ENCODE assay signal across 25 cellular contexts in the genomic region with DNA sequence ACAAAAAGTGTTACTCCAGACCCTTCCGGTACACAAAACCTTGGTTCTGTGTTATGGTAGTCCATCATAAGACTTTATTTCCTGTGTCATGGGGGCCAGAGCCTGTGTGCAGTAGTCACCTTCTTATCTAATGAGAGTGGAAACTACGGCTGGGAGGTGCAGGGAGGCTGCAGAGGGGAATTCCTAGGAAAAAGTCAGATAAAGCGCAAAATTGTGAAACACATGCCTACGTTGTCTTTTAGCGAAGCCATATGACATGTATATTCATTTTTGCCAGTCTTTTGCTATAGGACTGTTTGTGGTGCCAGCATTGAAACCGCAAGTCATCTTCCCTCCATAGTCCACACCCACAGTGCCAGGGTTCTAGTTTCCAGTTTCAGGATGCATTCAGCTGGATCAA.
DNase-seq lines count a peak whose midpoint lies in the region; ATAC-seq, FAIRE-seq and TF ChIP-seq lines count a peak whose summit lies in the region.
"Had no signal": no experiment of that assay in that cellular context is flagged by ENCODE, and none has a peak within 500 bp of the region (broad histone marks: within the 10 kb centered on the region; RNA-seq: fewer than 3 reads in every experiment).

No MANE protein-coding gene starts in this region.

- no peaks in the 10 kb centered on the region for H3K4me1 Mint-ChIP-seq in CD8-positive, alpha-beta memory T cell
- H3K4me1 Mint-ChIP-seq in dendritic cell treated with granulocyte-macrophage colony-stimulating factor and Interleukin-4, amounts not matched to agents 40 ng/mL and 50 ng/mL, for 4 days (ENCODE audit: low read depth) = peaks cover 73% of the 10 kb centered on the region

- H3K9ac ChIP-seq in KMS-11 = peak overlapping the region; percentile 19; the same call in 1 of the 2 replicates

- H3K36me3 ChIP-seq in CD8-positive, alpha-beta memory T cell (ENCODE audit: insufficient read depth, low read length) = no peaks in the 10 kb centered on the region
- H3K36me3 ChIP-seq in KMS-11 (ENCODE audit: insufficient read depth) (no peaks in the 10 kb centered on the region), psoas muscle (ENCODE audit: insufficient read depth in 1 of 2, low read depth in 1 of 2) (no peaks in the 10 kb centered on the region), small intestine (ENCODE audit: control insufficient read depth in 2 of 2, insufficient read depth in 2 of 2, low read length in 2 of 2) (no peaks in the 10 kb centered on the region)
- H3K36me3 ChIP-seq: pancreas had no signal

- FAIRE-seq in small intestine (lab: Jason Lieb, UNC) = no peak
- FAIRE-seq: GM12891, pancreas, urothelium cell line had no signal

- H3K4me1 ChIP-seq in CD8-positive, alpha-beta memory T cell (ENCODE audit: insufficient read depth, low read length) = no peaks in the 10 kb centered on the region
- H3K4me1 ChIP-seq in KMS-11 (ENCODE audit: low read depth, poor library complexity, severe bottlenecking) (peaks cover 63% of the 10 kb centered on the region), psoas muscle (peaks cover 73% of the 10 kb centered on the region), small intestine (ENCODE audit: control insufficient read depth in 2 of 2, insufficient read depth in 1 of 2, low read depth in 1 of 2, low read length in 1 of 2) (no peaks in the 10 kb centered on the region)
- H3K4me1 ChIP-seq: pancreas had no signal

- intact Hi-C loops in dendritic cell treated with granulocyte-macrophage colony-stimulating factor and Interleukin-4, amounts not matched to agents 40 ng/mL and 50 ng/mL, for 4 days (cut with micrococcal nuclease) = no loop called here
- intact Hi-C loops in psoas muscle (cut with DNase I) = no loop called here

- H3K4me2 ChIP-seq in KMS-11 = peak overlapping the region; percentile 73; the same call in 1 of the 2 replicates
- H3K4me2 ChIP-seq: GM23338 had no signal

- peak overlapping the region in 1 of 8 donors; percentile 35 for H3K27ac Mint-ChIP-seq in CD8-positive, alpha-beta memory T cell
- peak overlapping the region; percentile 28 for H3K27ac Mint-ChIP-seq in dendritic cell treated with granulocyte-macrophage colony-stimulating factor and Interleukin-4, amounts not matched to agents 40 ng/mL and 50 ng/mL, for 4 days
- H3K27ac Mint-ChIP-seq: T-helper 1 cell treated with Interleukin-12 subunit alpha and Interleukin-12 subunit beta and Interleukin-4 antibody, amounts not matched to agents 30 μg/mL and 1 μg/mL, for 36 hours had no signal

- no peaks in the 10 kb centered on the region for H3K36me3 Mint-ChIP-seq in CD8-positive, alpha-beta memory T cell
- H3K36me3 Mint-ChIP-seq in dendritic cell treated with granulocyte-macrophage colony-stimulating factor and Interleukin-4, amounts not matched to agents 40 ng/mL and 50 ng/mL, for 4 days (ENCODE audit: low read depth) = peaks cover 52% of the 10 kb centered on the region

- H3K27ac ChIP-seq in CD8-positive, alpha-beta memory T cell (ENCODE audit: low read depth, low read length) = peak overlapping the region; percentile 34
- H3K27ac ChIP-seq in KMS-11 (peak overlapping the region; percentile 77), psoas muscle (peak overlapping the region; percentile 71), small intestine (ENCODE audit: low read depth in 1 of 2, low read length in 1 of 2) (no peak overlapping the region)
- H3K27ac ChIP-seq: pancreas, SK-N-MC had no signal

- CTCF ChIA-PET in CD8-positive, alpha-beta memory T cell (lab: Charles Lee) = no interaction called here

- DNase-seq in CD8-positive, alpha-beta memory T cell = no peak
- DNase-seq in psoas muscle (no peak), small intestine (no peak), DMS53 treated with DMSO at 0.1 percent for 48 hours (lab: John Stamatoyannopoulos, UW; ENCODE audit: unreplicated experiment) (no peak), GOT3 (lab: John Stamatoyannopoulos, UW) (no peak)
- DNase-seq: activated CD4-positive, alpha-beta T cell treated with anti-CD3 and anti-CD28 coated beads for 4 hours; activated naive CD4-positive, alpha-beta T cell treated with Interleukin-2 at 50 U/mL for 16 hours; activated T-cell treated with anti-CD3 and anti-CD28 coated beads, Interleukin-2, amount 50 U/mL, for 48 hours; amniotic stem cell; effector CD4-positive, alpha-beta T cell; mammary epithelial cell; NCI-H2029 treated with DMSO at 0.1 percent for 48 hours; pancreas; right cardiac atrium; stimulated activated CD4-positive, alpha-beta T cell treated with anti-CD3 and anti-CD28 coated beads, Interleukin-4, amount 100 ng/mL, for 4 hours; stimulated activated naive CD4-positive, alpha-beta T cell had no signal

- H3K4me3 ChIP-seq in CD8-positive, alpha-beta memory T cell (ENCODE audit: low read length) = no peak overlapping the region
- H3K4me3 ChIP-seq in KMS-11 (IDR thresholded peaks at IDR 0.05; ENCODE audit: insufficient read depth, low read depth, low read length) (no peak overlapping the region), psoas muscle (no peak overlapping the region), small intestine (ENCODE audit: low read depth in 1 of 2, low read length in 2 of 2) (no peak overlapping the region)
- H3K4me3 ChIP-seq: GM23338, pancreas, SK-N-MC had no signal

- H3K27me3 Mint-ChIP-seq in CD8-positive, alpha-beta memory T cell = no peaks in the 10 kb centered on the region
- no peaks in the 10 kb centered on the region for H3K27me3 Mint-ChIP-seq in dendritic cell treated with granulocyte-macrophage colony-stimulating factor and Interleukin-4, amounts not matched to agents 40 ng/mL and 50 ng/mL, for 4 days
- H3K27me3 Mint-ChIP-seq: IgD-negative memory B cell had no signal

- peaks cover 19% of the 10 kb centered on the region for H3K79me2 ChIP-seq in KMS-11 (ENCODE audit: insufficient read depth, low read depth)

- H3K4me3 Mint-ChIP-seq in CD8-positive, alpha-beta memory T cell = no peak overlapping the region
- no peak overlapping the region for H3K4me3 Mint-ChIP-seq in dendritic cell treated with granulocyte-macrophage colony-stimulating factor and Interleukin-4, amounts not matched to agents 40 ng/mL and 50 ng/mL, for 4 days
- H3K4me3 Mint-ChIP-seq: CD14-positive monocyte; GM23338; IgD-negative memory B cell; T-helper 1 cell treated with Interleukin-12 subunit alpha and Interleukin-12 subunit beta and Interleukin-4 antibody, amounts not matched to agents 30 μg/mL and 1 μg/mL, for 36 hours had no signal

- no peak for ATAC-seq in psoas muscle
- ATAC-seq: GM23338, pancreas had no signal

- POLR2A ChIA-PET in CD8-positive, alpha-beta memory T cell (lab: Charles Lee) = no interaction called here

- no peak overlapping the region for H2AFZ ChIP-seq in KMS-11 (ENCODE audit: low read depth)
- H2AFZ ChIP-seq: GM23338 had no signal

- H3K9me3 Mint-ChIP-seq in CD8-positive, alpha-beta memory T cell = no peaks in the 10 kb centered on the region
- H3K9me3 Mint-ChIP-seq in dendritic cell treated with granulocyte-macrophage colony-stimulating factor and Interleukin-4, amounts not matched to agents 40 ng/mL and 50 ng/mL, for 4 days = no peaks in the 10 kb centered on the region
- H3K9me3 Mint-ChIP-seq: CD14-positive monocyte; GM23338; IgD-negative memory B cell; T-helper 1 cell treated with Interleukin-12 subunit alpha and Interleukin-12 subunit beta and Interleukin-4 antibody, amounts not matched to agents 30 μg/mL and 1 μg/mL, for 36 hours had no signal

- 91 to 94% (median 92%) methylated on average over 6 of the region's 6 CpGs for WGBS in psoas muscle, 3 donors
- 82 to 86% (median 84%) methylated on average over 6 of the region's 6 CpGs for WGBS in small intestine, 3 donors

- H3K9me3 ChIP-seq in CD8-positive, alpha-beta memory T cell (ENCODE audit: low read length) = no peaks in the 10 kb centered on the region
- H3K9me3 ChIP-seq in psoas muscle = no peaks in the 10 kb centered on the region
- H3K9me3 ChIP-seq in small intestine (ENCODE audit: control insufficient read depth, low read depth) = no peaks in the 10 kb centered on the region
- H3K9me3 ChIP-seq: pancreas had no signal

- TF ChIP-seq CTCF in KMS-11 (conservative IDR thresholded peaks at IDR 0.05; ENCODE audit: low read depth, low read length) (no peak), psoas muscle (IDR thresholded peaks at IDR 0.05) (no peak)

- no peaks in the 10 kb centered on the region for H4K20me1 ChIP-seq in KMS-11 (ENCODE audit: insufficient read depth)

- H3K27me3 ChIP-seq in CD8-positive, alpha-beta memory T cell (ENCODE audit: insufficient read depth, low read length, poor library complexity, severe bottlenecking) = no peaks in the 10 kb centered on the region
- H3K27me3 ChIP-seq in KMS-11 (ENCODE audit: insufficient read depth, low read depth) (no peaks in the 10 kb centered on the region), psoas muscle (ENCODE audit: insufficient read depth in 3 of 3, low read length in 2 of 3) (no peaks in the 10 kb centered on the region), small intestine (ENCODE audit: control insufficient read depth in 2 of 2, insufficient read depth in 2 of 2, low read length in 2 of 2) (no peaks in the 10 kb centered on the region)
- H3K27me3 ChIP-seq: pancreas had no signal

Comparison
In these comparisons a context has a peak if more than half of its experiments do, and no peak if none do; other contexts are left out.
1. H3K27ac ChIP-seq: peak in CD8-positive, alpha-beta memory T cell (single experiment), KMS-11 (single experiment) and psoas muscle (single experiment); none in small intestine (0 of 2).